13 cellular contexts compared by ENCODE assay signal in the genomic region with DNA sequence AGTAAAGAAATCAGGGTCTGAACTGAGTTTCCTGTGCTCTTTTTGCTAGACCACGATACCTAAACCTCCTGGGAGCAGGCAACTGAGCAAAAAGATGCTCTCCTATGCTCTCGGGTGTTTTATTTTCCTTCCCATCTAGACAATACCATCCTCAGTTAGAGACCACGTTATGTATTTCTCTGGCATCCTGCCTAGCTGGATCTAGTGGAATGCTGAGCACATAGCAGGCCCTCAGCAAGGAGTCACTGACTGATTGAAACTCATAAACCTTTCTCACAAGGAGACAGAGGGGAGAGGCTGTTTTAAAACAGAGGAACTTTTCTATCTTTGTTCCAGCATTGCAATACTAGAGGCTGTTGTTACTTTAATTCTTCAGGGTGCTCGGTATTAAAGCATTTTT.
DNase-seq lines count a peak whose midpoint lies in the region; ATAC-seq, FAIRE-seq and TF ChIP-seq lines count a peak whose summit lies in the region.
"Had no signal": no experiment of that assay in that cellular context is flagged by ENCODE, and none has a peak within 500 bp of the region (broad histone marks: within the 10 kb centered on the region; RNA-seq: fewer than 3 reads in every experiment).

No MANE protein-coding gene starts in this region.

- H3K4me1 ChIP-seq in BLaER1 (peaks cover 19% of the 10 kb centered on the region), OCI-LY1 (ENCODE audit: insufficient read depth, low read length, severe bottlenecking) (peaks cover 49% of the 10 kb centered on the region), endothelial cell of umbilical vein (ENCODE audit: control insufficient read depth, extremely low read depth, insufficient read depth, low read length) (peaks cover 13% of the 10 kb centered on the region)

- dilution Hi-C loops in endothelial cell of umbilical vein (cut with MboI; ENCODE audit: extremely low pct_ligation_motif_present, low sequenced_read_pairs): no loop called here

- peak; percentile 8 for DNase-seq in endothelial cell of umbilical vein (ENCODE audit: low read depth, low spot score)
- no peak for DNase-seq in natural killer cell treated with Interleukin-12 subunit alpha and Interleukin-12 subunit beta and Interleukin-15 and Interleukin-18, amount 100 ng/mL, for 72 hours (ENCODE audit: low spot score)
- DNase-seq in SIG-M5 treated with dmso at 0.1 percent for 504 hours (lab: John Stamatoyannopoulos, UW; ENCODE audit: unreplicated experiment): no peak
- no peak for DNase-seq in activated effector memory CD4-positive, alpha-beta T cell treated with Interleukin-2 at 50 U/mL for 16 hours
- DNase-seq in Right ventricle myocardium inferior (ENCODE audit: missing footprints): no peak
- DNase-seq: activated naive CD4-positive, alpha-beta T cell treated with Interleukin-2 at 50 U/mL for 16 hours; C1 segment of cervical spinal cord; stimulated activated CD4-positive, alpha-beta T cell treated with anti-CD3 and anti-CD28 coated beads, Interleukin-4, amount 100 ng/mL, for 24 hours had no signal

- H3K79me2 ChIP-seq in OCI-LY1 (ENCODE audit: insufficient read depth, low read length) (no peaks in the 10 kb centered on the region), endothelial cell of umbilical vein (ENCODE audit: control insufficient read depth, insufficient read depth, low read length) (no peaks in the 10 kb centered on the region)

- BruUV-seq in endothelial cell of umbilical vein (replicated peaks; lab: Mats Ljungman, UMichigan): no TSS peak

- H3K36me3 ChIP-seq in BLaER1 (no peaks in the 10 kb centered on the region), OCI-LY1 (ENCODE audit: insufficient read depth, low read length) (no peaks in the 10 kb centered on the region), endothelial cell of umbilical vein (ENCODE audit: control insufficient read depth in 2 of 2, extremely low read depth in 1 of 2, insufficient read depth in 2 of 2, low read length in 2 of 2) (no peaks in the 10 kb centered on the region)

- H3K4me2 ChIP-seq in BLaER1 (peak overlapping the region; percentile 60), OCI-LY1 (ENCODE audit: low read length) (peak overlapping the region; percentile 61), endothelial cell of umbilical vein (ENCODE audit: insufficient read depth, low read length) (no peak overlapping the region)

- no peak for ATAC-seq in natural killer cell treated with Interleukin-12 subunit alpha and Interleukin-12 subunit beta and Interleukin-15 and Interleukin-18, amount 100 ng/mL, for 72 hours
- ATAC-seq in GM18520 (IDR thresholded peaks at IDR 0.05; ENCODE audit: unreplicated experiment) (no peak), Right ventricle myocardium inferior (no peak)
- ATAC-seq: Panc1 had no signal

- H3K27ac ChIP-seq in BLaER1 (no peak overlapping the region), OCI-LY1 (ENCODE audit: low read depth, low read length, poor library complexity, severe bottlenecking) (peak overlapping the region; percentile 77), endothelial cell of umbilical vein (ENCODE audit: insufficient read depth, low read depth, low read length) (no peak overlapping the region)

- peak overlapping the region; percentile 95 for H2AFZ ChIP-seq in OCI-LY1 (ENCODE audit: low read length)
- peak overlapping the region; percentile 35 for H2AFZ ChIP-seq in endothelial cell of umbilical vein (ENCODE audit: low read depth, low read length)

- TF ChIP-seq POLR2A in endothelial cell of umbilical vein (IDR thresholded peaks at IDR 0.05; ENCODE audit: low read depth, low read length): no peak

- TF ChIP-seq CTCF in OCI-LY1 (IDR thresholded peaks at IDR 0.05; ENCODE audit: low read length) (no peak), endothelial cell of umbilical vein (IDR thresholded peaks at IDR 0.05; ENCODE audit: extremely low read depth in 1 of 2, insufficient read depth in 1 of 2, low read depth in 1 of 2, low read length in 2 of 2) (no peak)

- no peaks in the 10 kb centered on the region for H3F3A ChIP-seq in OCI-LY1 (ENCODE audit: insufficient read depth, low read length)

- H3K4me1 Mint-ChIP-seq in natural killer cell treated with Interleukin-12 subunit alpha and Interleukin-12 subunit beta and Interleukin-15 and Interleukin-18, amount 100 ng/mL, for 72 hours (ENCODE audit: low read depth in 2 of 2): peaks cover 18 to 27% of the 10 kb centered on the region in 2 donors
- H3K4me1 Mint-ChIP-seq: stimulated activated memory B cell treated with anti-CD40 and anti-IgM and Interleukin-4, amounts not matched to agents 10 μg/mL and 1 μg/mL and 100 μg/mL, for 72 hours had no signal

- no peaks in the 10 kb centered on the region for H3K9me2 ChIP-seq in OCI-LY1 (ENCODE audit: low read depth, low read length)

- H3K9me3 ChIP-seq in BLaER1 (no peaks in the 10 kb centered on the region), OCI-LY1 (ENCODE audit: low read length) (no peaks in the 10 kb centered on the region), endothelial cell of umbilical vein (replicated peaks; ENCODE audit: control insufficient read depth, insufficient read depth, low read length) (no peaks in the 10 kb centered on the region)

- H3K36me3 Mint-ChIP-seq in natural killer cell treated with Interleukin-12 subunit alpha and Interleukin-12 subunit beta and Interleukin-15 and Interleukin-18, amount 100 ng/mL, for 72 hours: peaks cover 4% of the 10 kb centered on the region
- H3K36me3 Mint-ChIP-seq: stimulated activated memory B cell treated with anti-CD40 and anti-IgM and Interleukin-4, amounts not matched to agents 10 μg/mL and 1 μg/mL and 100 μg/mL, for 72 hours had no signal

- FAIRE-seq in endothelial cell of umbilical vein (lab: Jason Lieb, UNC): no peak

- CTCF ChIA-PET in endothelial cell of umbilical vein (lab: Charles Lee): no interaction called here

- H3K27me3 Mint-ChIP-seq in natural killer cell treated with Interleukin-12 subunit alpha and Interleukin-12 subunit beta and Interleukin-15 and Interleukin-18, amount 100 ng/mL, for 72 hours: no peaks in the 10 kb centered on the region
- H3K27me3 Mint-ChIP-seq: stimulated activated memory B cell treated with anti-CD40 and anti-IgM and Interleukin-4, amounts not matched to agents 10 μg/mL and 1 μg/mL and 100 μg/mL, for 72 hours had no signal

- H3K9me1 ChIP-seq in endothelial cell of umbilical vein (replicated peaks; ENCODE audit: control insufficient read depth, extremely low read depth, insufficient read depth, low read length): no peaks in the 10 kb centered on the region

- H4K20me1 ChIP-seq in BLaER1 (no peaks in the 10 kb centered on the region), OCI-LY1 (ENCODE audit: insufficient read depth, low read length) (no peaks in the 10 kb centered on the region), endothelial cell of umbilical vein (replicated peaks; ENCODE audit: control insufficient read depth, extremely low read depth, insufficient read depth, low read length) (no peaks in the 10 kb centered on the region)

- no peaks in the 10 kb centered on the region for H3K27me3 ChIP-seq in BLaER1
- H3K27me3 ChIP-seq in OCI-LY1 (ENCODE audit: insufficient read depth, low read length): no peaks in the 10 kb centered on the region
- H3K27me3 ChIP-seq in endothelial cell of umbilical vein (ENCODE audit: control insufficient read depth in 2 of 2, insufficient read depth in 2 of 2, low read length in 2 of 2): no peaks in the 10 kb centered on the region

- H3K27ac Mint-ChIP-seq in natural killer cell treated with Interleukin-12 subunit alpha and Interleukin-12 subunit beta and Interleukin-15 and Interleukin-18, amount 100 ng/mL, for 72 hours: peak overlapping the region; percentile 16 to 30
- H3K27ac Mint-ChIP-seq: stimulated activated memory B cell treated with anti-CD40 and anti-IgM and Interleukin-4, amounts not matched to agents 10 μg/mL and 1 μg/mL and 100 μg/mL, for 72 hours had no signal

- POLR2A ChIA-PET in endothelial cell of umbilical vein (lab: Charles Lee): no interaction called here

- peak overlapping the region; percentile 66 for H3K4me3 Mint-ChIP-seq in natural killer cell treated with Interleukin-12 subunit alpha and Interleukin-12 subunit beta and Interleukin-15 and Interleukin-18, amount 100 ng/mL, for 72 hours
- H3K4me3 Mint-ChIP-seq: stimulated activated memory B cell treated with anti-CD40 and anti-IgM and Interleukin-4, amounts not matched to agents 10 μg/mL and 1 μg/mL and 100 μg/mL, for 72 hours had no signal

- intact Hi-C loops in endothelial cell of umbilical vein (cut with micrococcal nuclease) (no loop called here), Right ventricle myocardium inferior (cut with DNase I) (loop anchor here (5.0 to 10.0 kb wide), 2 partner anchors 42 to 170 kb away; partner anchors contain the start of gene CYYR1)

- H3K4me3 ChIP-seq in BLaER1: no peak overlapping the region
- no peak overlapping the region for H3K4me3 ChIP-seq in OCI-LY1 (ENCODE audit: low read depth, low read length, poor library complexity, severe bottlenecking)
- no peak overlapping the region for H3K4me3 ChIP-seq in endothelial cell of umbilical vein (replicated peaks in 1 of 3; ENCODE audit: insufficient read depth in 1 of 3, low read depth in 1 of 3, low read length in 3 of 3)

- H3K9me3 Mint-ChIP-seq in natural killer cell treated with Interleukin-12 subunit alpha and Interleukin-12 subunit beta and Interleukin-15 and Interleukin-18, amount 100 ng/mL, for 72 hours: no peaks in the 10 kb centered on the region

- H3K9ac ChIP-seq in BLaER1 (no peak overlapping the region), OCI-LY1 (ENCODE audit: low read length) (peak overlapping the region; percentile 36), endothelial cell of umbilical vein (replicated peaks; ENCODE audit: extremely low read depth, insufficient read depth, low read length) (no peak overlapping the region)

TF ChIP-seq in endothelial cell of umbilical vein, 7 proteins besides CTCF, POLR2A, EP300 and RAD21:
- TF ChIP-seq MYC (IDR thresholded peaks at IDR 0.05; ENCODE audit: low read depth, low read length): no peak
- TF ChIP-seq FOS (IDR thresholded peaks at IDR 0.05; ENCODE audit: borderline replicate concordance, insufficient read depth, low read length): no peak
- TF ChIP-seq GATA2 (IDR thresholded peaks at IDR 0.05; ENCODE audit: insufficient read depth, insufficient read length, low read depth, low read length): no peak
- TF ChIP-seq EZH2 (IDR thresholded peaks at IDR 0.05; ENCODE audit: borderline replicate concordance, low read depth, low read length, severe bottlenecking): no peak
- TF ChIP-seq, protein P1, sequence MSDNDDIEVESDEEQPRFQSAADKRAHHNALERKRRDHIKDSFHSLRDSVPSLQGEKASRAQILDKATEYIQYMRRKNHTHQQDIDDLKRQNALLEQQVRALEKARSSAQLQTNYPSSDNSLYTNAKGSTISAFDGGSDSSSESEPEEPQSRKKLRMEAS (IDR thresholded peaks at IDR 0.05; ENCODE audit: insufficient read depth, insufficient read length): no peak
- no peak for TF ChIP-seq JUN (IDR thresholded peaks at IDR 0.05; ENCODE audit: borderline replicate concordance, insufficient read depth, insufficient read length, low read depth)
- TF ChIP-seq POLR2AphosphoS5 (IDR thresholded peaks at IDR 0.05; ENCODE audit: insufficient read depth, low read depth, low read length): no peak
